2 cellular contexts compared by ENCODE assay signal in the genomic region with DNA sequence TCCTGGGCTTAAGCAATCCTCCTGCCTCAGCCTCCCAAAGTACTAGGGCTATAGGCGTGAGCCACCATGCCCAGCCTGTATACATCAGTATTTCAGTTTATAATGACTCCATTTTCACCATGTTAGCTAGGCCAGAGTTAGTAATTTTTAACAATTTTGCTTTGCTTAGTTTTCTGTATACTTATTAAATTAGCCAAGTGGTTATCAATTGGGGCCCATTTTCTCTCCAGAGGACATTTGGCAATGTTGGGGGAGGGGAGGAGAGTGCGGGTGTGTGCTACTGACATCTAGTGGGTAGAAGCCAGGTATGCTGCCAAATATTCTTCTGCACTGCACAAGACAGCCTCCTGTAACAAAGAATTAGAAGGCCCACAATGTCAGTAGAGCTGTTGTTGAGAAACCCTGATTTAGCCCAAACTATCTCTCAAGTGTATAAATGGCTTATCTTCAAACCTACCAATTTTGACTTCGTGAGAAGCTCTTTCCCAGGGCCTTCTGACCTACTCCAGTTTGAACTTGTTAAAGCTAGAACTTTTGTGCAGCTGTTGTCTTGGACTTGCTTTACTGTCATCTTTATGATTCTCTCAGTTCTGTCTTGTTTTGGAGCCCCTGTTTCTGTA.
TF ChIP-seq lines count a peak whose summit lies in the region.

No MANE protein-coding gene starts in this region.

TF ChIP-seq in HEK293T, 16 proteins besides CTCF, POLR2A, EP300 and RAD21 (continued from another document):
- TF ChIP-seq PKNOX1 (IDR thresholded peaks at IDR 0.05), result no peak
- no peak for TF ChIP-seq LEF1 (IDR thresholded peaks at IDR 0.05; ENCODE audit: borderline replicate concordance)
- TF ChIP-seq FOXM1 (IDR thresholded peaks at IDR 0.05; ENCODE audit: borderline replicate concordance), result no peak
- no peak for TF ChIP-seq BHLHE40 (IDR thresholded peaks at IDR 0.05; ENCODE audit: borderline replicate concordance)
- TF ChIP-seq SUZ12 (IDR thresholded peaks at IDR 0.05), result no peak
- no peak for TF ChIP-seq TARDBP (IDR thresholded peaks at IDR 0.05)
- no peak for TF ChIP-seq CTBP1 (IDR thresholded peaks at IDR 0.05; ENCODE audit: borderline replicate concordance)

TF ChIP-seq in GM12878, 131 proteins besides CTCF, POLR2A, EP300 and RAD21 (continued from another document):
- TF ChIP-seq RELB (IDR thresholded peaks at IDR 0.05; ENCODE audit: low read depth), result 0 out of 2 replicates have a peak, but pooled peaks have one; percentile 35
- no peak for TF ChIP-seq IKZF2 (IDR thresholded peaks at IDR 0.05)
- TF ChIP-seq ZNF274 (IDR thresholded peaks at IDR 0.05; ENCODE audit: insufficient read depth, insufficient read length), result no peak
- peak; percentile 48; the same call in 1 of the 2 replicates for TF ChIP-seq SMC3 (IDR thresholded peaks at IDR 0.05; ENCODE audit: borderline replicate concordance, low read length)
- peak; percentile 90; the same call in 1 of the 2 replicates for TF ChIP-seq WRNIP1 (IDR thresholded peaks at IDR 0.05; ENCODE audit: borderline replicate concordance, low read depth, low read length)
- no peak for TF ChIP-seq MXI1 (IDR thresholded peaks at IDR 0.05; ENCODE audit: low read depth, low read length)
- TF ChIP-seq ZNF384 (IDR thresholded peaks at IDR 0.05; ENCODE audit: borderline replicate concordance, low read depth, low read length), result no peak
- peak; percentile 90 for TF ChIP-seq YY1 (IDR thresholded peaks at IDR 0.05; ENCODE audit: low read depth, low read length)
- TF ChIP-seq, protein P1, sequence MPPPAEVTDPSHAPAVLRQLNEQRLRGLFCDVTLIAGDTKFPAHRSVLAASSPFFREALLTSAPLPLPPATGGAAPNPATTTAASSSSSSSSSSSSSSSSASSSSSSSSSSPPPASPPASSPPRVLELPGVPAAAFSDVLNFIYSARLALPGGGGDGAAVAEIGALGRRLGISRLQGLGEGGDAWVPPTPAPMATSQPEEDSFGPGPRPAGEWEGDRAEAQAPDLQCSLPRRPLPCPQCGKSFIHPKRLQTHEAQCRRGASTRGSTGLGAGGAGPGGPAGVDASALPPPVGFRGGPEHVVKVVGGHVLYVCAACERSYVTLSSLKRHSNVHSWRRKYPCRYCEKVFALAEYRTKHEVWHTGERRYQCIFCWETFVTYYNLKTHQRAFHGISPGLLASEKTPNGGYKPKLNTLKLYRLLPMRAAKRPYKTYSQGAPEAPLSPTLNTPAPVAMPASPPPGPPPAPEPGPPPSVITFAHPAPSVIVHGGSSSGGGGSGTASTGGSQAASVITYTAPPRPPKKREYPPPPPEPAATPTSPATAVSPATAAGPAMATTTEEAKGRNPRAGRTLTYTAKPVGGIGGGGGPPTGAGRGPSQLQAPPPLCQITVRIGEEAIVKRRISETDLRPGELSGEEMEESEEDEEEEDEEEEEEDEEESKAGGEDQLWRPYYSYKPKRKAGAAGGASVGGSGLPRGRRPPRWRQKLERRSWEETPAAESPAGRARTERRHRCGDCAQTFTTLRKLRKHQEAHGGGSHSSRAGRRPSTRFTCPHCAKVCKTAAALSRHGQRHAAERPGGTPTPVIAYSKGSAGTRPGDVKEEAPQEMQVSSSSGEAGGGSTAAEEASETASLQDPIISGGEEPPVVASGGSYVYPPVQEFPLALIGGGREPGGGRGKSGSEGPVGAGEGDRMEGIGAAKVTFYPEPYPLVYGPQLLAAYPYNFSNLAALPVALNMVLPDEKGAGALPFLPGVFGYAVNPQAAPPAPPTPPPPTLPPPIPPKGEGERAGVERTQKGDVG (CRISPR knock-in tag; IDR thresholded peaks at IDR 0.05), result no peak
- no peak for TF ChIP-seq ZBTB11 (CRISPR knock-in tag; IDR thresholded peaks at IDR 0.05)
- TF ChIP-seq IRF3 (IDR thresholded peaks at IDR 0.05), result no peak
